In the genomic region with DNA sequence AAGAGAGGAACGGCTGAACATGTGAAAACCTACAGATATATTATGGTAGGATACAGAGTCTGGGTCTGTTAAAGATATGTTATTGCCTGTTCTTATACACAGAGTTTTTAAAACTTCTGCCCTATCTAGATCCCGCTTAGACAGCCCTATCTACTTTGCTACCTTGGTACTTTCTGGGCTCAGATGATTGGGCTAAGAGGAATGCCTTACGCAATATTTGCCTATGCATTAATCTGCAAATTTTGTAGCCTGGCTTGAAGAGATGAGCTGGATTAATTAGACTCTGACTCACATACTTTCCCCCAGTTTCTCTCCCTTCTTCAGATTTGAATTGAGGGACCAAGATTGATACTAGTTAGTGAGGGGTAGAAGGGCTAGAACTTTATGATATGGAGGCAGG, we compare ENCODE assay signal across 2 cellular contexts.
TF ChIP-seq lines count a peak whose summit lies in the region.

No MANE protein-coding gene starts in this region.

TF ChIP-seq in HepG2, 621 proteins besides CTCF, POLR2A, EP300 and RAD21:
- no peak for TF ChIP-seq REXO4 (CRISPR knock-in tag; IDR thresholded peaks at IDR 0.05; ENCODE audit: borderline replicate concordance)
- TF ChIP-seq CEBPB (IDR thresholded peaks at IDR 0.05; ENCODE audit: borderline replicate concordance, low read depth, low read length), result peak; percentile 53; the same call in 1 of the 2 replicates

TF ChIP-seq in H1, 55 proteins besides CTCF, POLR2A, EP300 and RAD21:
- no peak for TF ChIP-seq ATF3 (IDR thresholded peaks at IDR 0.05; ENCODE audit: insufficient read depth, low read depth, low read length)
- TF ChIP-seq CEBPB (IDR thresholded peaks at IDR 0.05; ENCODE audit: low read depth, low read length), result peak; percentile 44; the same call in 1 of the 2 replicates
- no peak for TF ChIP-seq POU5F1 (IDR thresholded peaks at IDR 0.05; ENCODE audit: low read depth, low read length)
